Comparison of ENCODE assay signal across 6 cellular contexts in the genomic region with DNA sequence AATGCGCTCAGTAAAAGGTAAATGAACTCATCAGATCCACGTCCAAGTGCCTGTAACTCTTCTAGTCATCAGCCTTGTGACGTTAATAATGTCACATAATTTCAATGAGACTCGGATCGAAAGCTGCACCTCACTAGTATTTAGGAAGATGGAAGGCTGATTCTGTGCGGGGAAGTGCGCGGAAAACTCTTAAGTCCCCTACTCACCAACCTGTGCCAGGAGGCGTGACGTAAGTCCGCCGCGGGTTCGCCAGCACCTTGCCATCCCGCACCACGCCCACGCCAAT. TPM values are rescaled to one million over a fixed set of nuclear protein-coding genes. Genes with fewer than 3 reads are reported as not detected.
DNase-seq lines count a peak whose midpoint lies in the region; ATAC-seq, FAIRE-seq and TF ChIP-seq lines count a peak whose summit lies in the region.

No MANE protein-coding gene starts in this region.

- peak; percentile 11 for ATAC-seq in HG03575 (IDR thresholded peaks at IDR 0.05; ENCODE audit: extremely low read depth, insufficient number of reproducible peaks, low FRiP score, unreplicated experiment)
- ATAC-seq in left lobe of liver: peak; percentile 70

- TF ChIP-seq CTCF in D721Med (IDR thresholded peaks at IDR 0.05; ENCODE audit: insufficient read depth, missing control alignments): no peak

- no peak for FAIRE-seq in D721Med (lab: Jason Lieb, UNC)

- DNase-seq in SIG-M5 treated with dmso at 0.1 percent for 504 hours (lab: John Stamatoyannopoulos, UW; ENCODE audit: unreplicated experiment): peak; percentile 80
- no peak for DNase-seq in SIG-M5 (lab: John Stamatoyannopoulos, UW)
- peak; percentile 80 for DNase-seq in activated CD4-positive, alpha-beta T cell treated with anti-CD3 and anti-CD28 coated beads, Interleukin-2, amount 50 U/mL, for 1 hour
- DNase-seq in left lobe of liver (ENCODE audit: low spot score): no peak
- DNase-seq in D721Med (ENCODE audit: insufficient read length, low spot score): no peak

RNA-seq across cellular contexts. Expression of gene OSGEP, which starts 0.3 kb away (rescaled TPM):
- 11.5 TPM for total RNA-seq in left lobe of liver

RNA-seq across cellular contexts. Expression of gene APEX1, which starts 0.7 kb away (rescaled TPM):
- total RNA-seq in left lobe of liver: 50.9 TPM

RNA-seq across cellular contexts. Expression of gene PIP4P1, which starts 6.9 kb away (rescaled TPM):
- 11.7 TPM for total RNA-seq in left lobe of liver

RNA-seq across cellular contexts. Expression of gene PNP, which starts 14.9 kb away (rescaled TPM):
- 45.0 TPM for total RNA-seq in left lobe of liver

RNA-seq across cellular contexts. Expression of gene KLHL33, which starts 18.3 kb away (rescaled TPM):
- total RNA-seq in left lobe of liver: 0.20 TPM

Comparison
In these comparisons a context has a peak if more than half of its experiments do, and no peak if none do; other contexts are left out.
1. DNase-seq: peak in SIG-M5 treated with dmso at 0.1 percent for 504 hours (single experiment) and activated CD4-positive, alpha-beta T cell treated with anti-CD3 and anti-CD28 coated beads, Interleukin-2, amount 50 U/mL, for 1 hour (single experiment); none in SIG-M5 (single experiment), left lobe of liver (single experiment) and D721Med (single experiment).